In genomic region chr5:151319334-151319733, GRCh38 we compare ENCODE assay signal across 9 cellular contexts. TPM values are rescaled to one million over a fixed set of nuclear protein-coding genes. Genes with fewer than 3 reads are reported as not detected.
DNase-seq lines count a peak whose midpoint lies in the region; ATAC-seq, FAIRE-seq and TF ChIP-seq lines count a peak whose summit lies in the region.
"Had no signal": no experiment of that assay in that cellular context is flagged by ENCODE, and none has a peak within 500 bp of the region (broad histone marks: within the 10 kb centered on the region; RNA-seq: fewer than 3 reads in every experiment).

No MANE protein-coding gene starts in this region.

- ATAC-seq in GM21825 (IDR thresholded peaks at IDR 0.05; ENCODE audit: unreplicated experiment) (peak; percentile 87), GM21528 (IDR thresholded peaks at IDR 0.05; ENCODE audit: low FRiP score, unreplicated experiment) (no peak)

- H3K36me3 Mint-ChIP-seq in endothelial cell (ENCODE audit: low read depth, unreplicated experiment) (no peaks in the 10 kb centered on the region), glutamatergic neuron (ENCODE audit: unreplicated experiment) (no peaks in the 10 kb centered on the region)

- H3K27ac Mint-ChIP-seq in endothelial cell (ENCODE audit: unreplicated experiment) (no peak overlapping the region), glutamatergic neuron (ENCODE audit: unreplicated experiment) (no peak overlapping the region)

- H3K27ac ChIP-seq in ascending aorta = no peak overlapping the region

- DNase-seq in GM12892 (ENCODE audit: insufficient read length) = no peak
- peak; percentile 12 for DNase-seq in MV-4-11 (lab: John Stamatoyannopoulos, UW)
- peak; percentile 6 for DNase-seq in endothelial cell (ENCODE audit: low spot score)
- DNase-seq in pons (ENCODE audit: low spot score) = peak; percentile 39
- DNase-seq in ascending aorta (ENCODE audit: low spot score in 2 of 2) = no peak
- DNase-seq in glutamatergic neuron = no peak

- H3K9me3 ChIP-seq in ascending aorta = no peaks in the 10 kb centered on the region

- no peaks in the 10 kb centered on the region for H3K4me1 ChIP-seq in ascending aorta

- FAIRE-seq in GM12892 (lab: Jason Lieb, UNC) = peak; percentile 57

- H3K36me3 ChIP-seq in ascending aorta = no peaks in the 10 kb centered on the region

- H3K4me1 Mint-ChIP-seq in endothelial cell (ENCODE audit: unreplicated experiment) = peaks cover 3% of the 10 kb centered on the region
- H3K4me1 Mint-ChIP-seq in glutamatergic neuron (ENCODE audit: low read depth, unreplicated experiment) = peaks cover 5% of the 10 kb centered on the region

- intact Hi-C loops in ascending aorta (cut with DNase I) = no loop called here

- H3K9me3 Mint-ChIP-seq in endothelial cell (ENCODE audit: unreplicated experiment) (no peaks in the 10 kb centered on the region), glutamatergic neuron (ENCODE audit: unreplicated experiment) (peaks cover 4% of the 10 kb centered on the region)

- H3K27me3 Mint-ChIP-seq in endothelial cell (ENCODE audit: unreplicated experiment) (peaks cover 2% of the 10 kb centered on the region), glutamatergic neuron (ENCODE audit: unreplicated experiment) (no peaks in the 10 kb centered on the region)

- TF ChIP-seq CTCF in endothelial cell (IDR thresholded peaks at IDR 0.05; ENCODE audit: unreplicated experiment) (no peak), ascending aorta (IDR thresholded peaks at IDR 0.05) (no peak), glutamatergic neuron (IDR thresholded peaks at IDR 0.05; ENCODE audit: partially characterized antibody, unreplicated experiment) (no peak)

- no peak for TF ChIP-seq POLR2A in GM12892 (IDR thresholded peaks at IDR 0.05; ENCODE audit: low read depth, low read length)

- H3K27me3 ChIP-seq in ascending aorta = no peaks in the 10 kb centered on the region

- no peak overlapping the region for H3K4me3 Mint-ChIP-seq in endothelial cell (ENCODE audit: unreplicated experiment)
- H3K4me3 Mint-ChIP-seq in glutamatergic neuron (ENCODE audit: unreplicated experiment) = no peak overlapping the region

- H3K4me3 ChIP-seq in ascending aorta = no peak overlapping the region
- H3K4me3 ChIP-seq: lung had no signal

RNA-seq across cellular contexts. Expression of gene SLC36A3, which starts 15.8 kb away (rescaled TPM):
- not detected for polyA plus RNA-seq in GM12892 (2012; ENCODE audit: missing spikeins)
- not detected for total RNA-seq in endothelial cell (ENCODE audit: unreplicated experiment)
- not detected for total RNA-seq in ascending aorta
- total RNA-seq in glutamatergic neuron (ENCODE audit: unreplicated experiment) = not detected
- total RNA-seq: lung had no signal
- polyA plus RNA-seq: lung had no signal

RNA-seq across cellular contexts. Expression of gene SLC36A2, which starts 28.0 kb away (rescaled TPM):
- polyA plus RNA-seq in GM12892 (2012; ENCODE audit: missing spikeins) = not detected
- total RNA-seq in endothelial cell (ENCODE audit: unreplicated experiment) = not detected
- total RNA-seq in ascending aorta = 0.75 TPM
- not detected for total RNA-seq in glutamatergic neuron (ENCODE audit: unreplicated experiment)
- total RNA-seq: lung had no signal
- polyA plus RNA-seq: lung had no signal

Comparison
In these comparisons a context has a peak if more than half of its experiments do, and no peak if none do; other contexts are left out.
1. DNase-seq: peak in MV-4-11 (single experiment), endothelial cell (single experiment) and pons (single experiment); none in GM12892 (single experiment), ascending aorta (0 of 2) and glutamatergic neuron (single experiment).